Comparison of ENCODE assay signal across 1 cellular context in genomic region chr2:2112416-2113131, GRCh38.
TF ChIP-seq lines count a peak whose summit lies in the region.

No MANE protein-coding gene starts in this region.

TF ChIP-seq in HepG2, 621 proteins besides CTCF, POLR2A, EP300 and RAD21 (continued from another document):
- TF ChIP-seq LRRFIP1 (CRISPR knock-in tag; conservative IDR thresholded peaks at IDR 0.05): no peak
- no peak for TF ChIP-seq SALL2 (CRISPR knock-in tag; IDR thresholded peaks at IDR 0.05)
- no peak for TF ChIP-seq SNAI1 (CRISPR knock-in tag; IDR thresholded peaks at IDR 0.05; ENCODE audit: borderline replicate concordance)
- TF ChIP-seq HNRNPUL1 (IDR thresholded peaks at IDR 0.05; ENCODE audit: low read depth, low read length): no peak
- no peak for TF ChIP-seq PHF8 (CRISPR knock-in tag; IDR thresholded peaks at IDR 0.05)
- no peak for TF ChIP-seq IRF2 (CRISPR knock-in tag; IDR thresholded peaks at IDR 0.05)
- no peak for TF ChIP-seq HNRNPK (IDR thresholded peaks at IDR 0.05; ENCODE audit: low read depth, low read length, poor library complexity, severe bottlenecking)
- TF ChIP-seq ZNF781 (CRISPR knock-in tag; IDR thresholded peaks at IDR 0.05; ENCODE audit: borderline replicate concordance, not compliant biosample characterization): no peak
- TF ChIP-seq IKZF5 (CRISPR knock-in tag; IDR thresholded peaks at IDR 0.05): no peak
- TF ChIP-seq HIC2 (CRISPR knock-in tag; IDR thresholded peaks at IDR 0.05; ENCODE audit: low read depth): no peak
